Comparison of ENCODE assay signal across 8 cellular contexts in the genomic region with DNA sequence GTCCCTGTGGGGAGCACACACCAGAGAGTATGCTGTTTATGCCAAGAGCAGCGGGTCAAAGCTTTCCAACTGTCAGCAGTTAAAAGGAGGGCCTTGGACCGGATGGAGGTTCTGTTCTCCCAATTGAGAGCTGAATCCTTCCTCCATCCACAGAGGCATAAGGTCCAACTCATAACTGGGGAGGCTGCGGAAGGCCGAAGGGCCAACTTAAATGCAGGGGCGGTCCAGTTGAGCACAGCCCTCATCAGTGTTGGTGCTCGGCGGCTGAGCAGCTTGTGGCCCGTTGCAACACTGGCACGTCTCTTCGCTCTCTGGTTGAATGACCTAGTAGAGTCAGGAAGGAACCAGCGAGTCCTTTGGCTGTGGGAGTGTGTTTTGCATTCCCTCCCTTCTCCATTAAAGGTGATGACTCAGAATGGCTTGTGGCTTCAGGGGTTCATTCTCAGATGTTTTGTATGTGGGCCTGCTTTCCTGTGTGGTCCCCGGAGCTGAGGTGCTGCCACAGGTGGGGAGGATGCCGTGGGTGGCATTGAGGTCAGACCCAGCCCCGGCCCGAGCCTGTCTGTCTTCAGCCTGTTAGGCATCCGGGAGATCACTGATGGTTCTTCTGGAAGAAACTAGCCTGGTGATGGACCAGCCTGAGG. TPM values are rescaled to one million over a fixed set of nuclear protein-coding genes. Genes with fewer than 3 reads are reported as not detected.
A peak's percentile ranks its signal among the peaks of the same experiment; 100 is the strongest.
DNase-seq lines count a peak whose midpoint lies in the region; ATAC-seq and TF ChIP-seq lines count a peak whose summit lies in the region.

No MANE protein-coding gene starts in this region.

- no peak overlapping the region for H3K9ac ChIP-seq in MM.1S (ENCODE audit: low read length)

- no peaks in the 10 kb centered on the region for H3K9me3 ChIP-seq in MM.1S (replicated peaks; ENCODE audit: insufficient read depth, low read length)

- no peak overlapping the region for H3K4me2 ChIP-seq in MM.1S (ENCODE audit: low read depth, low read length)

- no peaks in the 10 kb centered on the region for H3F3A ChIP-seq in MM.1S (ENCODE audit: insufficient read depth, low read length)

- no peak for TF ChIP-seq CTCF in fibroblast of mammary gland (conservative IDR thresholded peaks at IDR 0.05; ENCODE audit: control insufficient read depth, insufficient read depth, low read depth, low read length)
- TF ChIP-seq CTCF in MM.1S (IDR thresholded peaks at IDR 0.05; ENCODE audit: low read length): no peak

- H3K27me3 ChIP-seq in H7 (ENCODE audit: control insufficient read depth, insufficient read depth, low read length) (no peaks in the 10 kb centered on the region), MM.1S (replicated peaks; ENCODE audit: insufficient read depth, low read length) (no peaks in the 10 kb centered on the region)

- no peaks in the 10 kb centered on the region for H3K4me1 ChIP-seq in MM.1S (ENCODE audit: low read length)

- peaks cover 23% of the 10 kb centered on the region for H3K4me1 Mint-ChIP-seq in activated CD4-positive, alpha-beta T cell treated with anti-CD3 and anti-CD28 coated beads, Interleukin-2, amount 10 ng/mL, durations not matched to agents 24 days and 14 days

- H3K27me3 Mint-ChIP-seq in activated CD4-positive, alpha-beta T cell treated with anti-CD3 and anti-CD28 coated beads, Interleukin-2, amount 10 ng/mL, durations not matched to agents 24 days and 14 days: peaks cover 15% of the 10 kb centered on the region

- H3K36me3 ChIP-seq in H7 (replicated peaks; ENCODE audit: control insufficient read depth, insufficient read depth, low read length) (no peaks in the 10 kb centered on the region), MM.1S (replicated peaks; ENCODE audit: insufficient read depth, low read length) (no peaks in the 10 kb centered on the region)

- H3K36me3 Mint-ChIP-seq in activated CD4-positive, alpha-beta T cell treated with anti-CD3 and anti-CD28 coated beads, Interleukin-2, amount 10 ng/mL, durations not matched to agents 24 days and 14 days (ENCODE audit: low read depth): no peaks in the 10 kb centered on the region

- peak; percentile 73 for ATAC-seq in HG02870 (IDR thresholded peaks at IDR 0.05; ENCODE audit: unreplicated experiment)
- ATAC-seq in GM19324 (IDR thresholded peaks at IDR 0.05; ENCODE audit: low FRiP score, unreplicated experiment): no peak

- no peaks in the 10 kb centered on the region for H3K79me2 ChIP-seq in MM.1S (ENCODE audit: low read length)

- H2AFZ ChIP-seq in MM.1S (ENCODE audit: low read length): no peak overlapping the region

- no peaks in the 10 kb centered on the region for H3K9me2 ChIP-seq in MM.1S (replicated peaks; ENCODE audit: insufficient read depth, low read length)

- no peak overlapping the region for H3K27ac ChIP-seq in MM.1S (ENCODE audit: low read length)

- H3K27ac Mint-ChIP-seq in activated CD4-positive, alpha-beta T cell treated with anti-CD3 and anti-CD28 coated beads, Interleukin-2, amount 10 ng/mL, durations not matched to agents 24 days and 14 days: peak overlapping the region; percentile 73

- peak overlapping the region; percentile 52 for H3K4me3 Mint-ChIP-seq in activated CD4-positive, alpha-beta T cell treated with anti-CD3 and anti-CD28 coated beads, Interleukin-2, amount 10 ng/mL, durations not matched to agents 24 days and 14 days

- H3K4me3 ChIP-seq in fibroblast of mammary gland (ENCODE audit: control insufficient read depth, low read depth, low read length) (no peak overlapping the region), H7 (ENCODE audit: insufficient read depth, low read depth, low read length) (no peak overlapping the region), MM.1S (ENCODE audit: low read length) (no peak overlapping the region)

- DNase-seq in activated CD4-positive, alpha-beta T cell treated with anti-CD3 and anti-CD28 coated beads, Interleukin-2, amount 10 ng/mL, durations not matched to agents 24 days and 14 days: peak; percentile 79
- DNase-seq in fibroblast of mammary gland (ENCODE audit: low read depth): peak; percentile 74
- peak; percentile 42 for DNase-seq in stimulated activated CD8-positive, alpha-beta memory T cell treated with anti-CD3 and anti-CD28 coated beads, Interleukin-4, amount 100 ng/mL, for 24 hours (ENCODE audit: low read depth)
- no peak for DNase-seq in SIG-M5 treated with dmso at 0.1 percent for 504 hours (lab: John Stamatoyannopoulos, UW; ENCODE audit: unreplicated experiment)
- DNase-seq in H7: no peak
- no peak for DNase-seq in MM.1S

- no peaks in the 10 kb centered on the region for H4K20me1 ChIP-seq in MM.1S (ENCODE audit: insufficient read depth, low read length)

- no peaks in the 10 kb centered on the region for H3K9me3 Mint-ChIP-seq in activated CD4-positive, alpha-beta T cell treated with anti-CD3 and anti-CD28 coated beads, Interleukin-2, amount 10 ng/mL, durations not matched to agents 24 days and 14 days

- intact Hi-C loops in activated CD4-positive, alpha-beta T cell treated with anti-CD3 and anti-CD28 coated beads, Interleukin-2, amount 10 ng/mL, durations not matched to agents 24 days and 14 days (cut with micrococcal nuclease): no loop called here

RNA-seq across cellular contexts. Expression of a gene that starts 44.8 kb away (rescaled TPM):
- not detected in 2 replicates for total RNA-seq in activated CD4-positive, alpha-beta T cell treated with anti-CD3 and anti-CD28 coated beads, Interleukin-2, amount 10 ng/mL, durations not matched to agents 24 days and 14 days
- 0.04 and 0.10 TPM in 2 replicates for total RNA-seq in H7 (2014; rRNA removed; shearing (Covaris generic))

RNA-seq across cellular contexts. Expression of a gene that starts 54.4 kb away (rescaled TPM):
- total RNA-seq in activated CD4-positive, alpha-beta T cell treated with anti-CD3 and anti-CD28 coated beads, Interleukin-2, amount 10 ng/mL, durations not matched to agents 24 days and 14 days: not detected in 2 replicates
- total RNA-seq in H7 (2014; rRNA removed; shearing (Covaris generic)): 11.5 and 14.5 TPM in 2 replicates

Comparison
In these comparisons a context has a peak if more than half of its experiments do, and no peak if none do; other contexts are left out.
1. DNase-seq: peak in activated CD4-positive, alpha-beta T cell treated with anti-CD3 and anti-CD28 coated beads, Interleukin-2, amount 10 ng/mL, durations not matched to agents 24 days and 14 days (single experiment), fibroblast of mammary gland (single experiment) and stimulated activated CD8-positive, alpha-beta memory T cell treated with anti-CD3 and anti-CD28 coated beads, Interleukin-4, amount 100 ng/mL, for 24 hours (single experiment); none in SIG-M5 treated with dmso at 0.1 percent for 504 hours (single experiment), H7 (single experiment) and MM.1S (single experiment).
2. RNA of a gene that starts 54.4 kb away (total RNA-seq): 11.5 to 14.5 TPM in H7; not detected in activated CD4-positive, alpha-beta T cell treated with anti-CD3 and anti-CD28 coated beads, Interleukin-2, amount 10 ng/mL, durations not matched to agents 24 days and 14 days; every median in the first group is over 10 times any median in the second.